8 cellular contexts compared by ENCODE assay signal in genomic region chr14:89618821-89619551, GRCh38.
DNase-seq lines count a peak whose midpoint lies in the region; ATAC-seq and TF ChIP-seq lines count a peak whose summit lies in the region.

No MANE protein-coding gene starts in this region.

- H3K27ac ChIP-seq in KOPT-K1 (ENCODE audit: low read depth, low read length, poor library complexity, severe bottlenecking) (peak overlapping the region; percentile 82), heart right ventricle (peak overlapping the region; percentile 69 to 90 (median 82)), trophoblast cell (ENCODE audit: low read depth, low read length) (peak overlapping the region; percentile 59), aorta (ENCODE audit: low read depth in 1 of 2, low read length in 2 of 2) (peak overlapping the region in 1 of 2 donors; percentile 37)

- H3K79me2 ChIP-seq in trophoblast cell (ENCODE audit: control insufficient read depth, insufficient read depth, low read length, poor library complexity) = peaks cover 5% of the 10 kb centered on the region

- no peak for TF ChIP-seq CTCF in heart right ventricle (IDR thresholded peaks at IDR 0.05)

- intact Hi-C loops in heart right ventricle (cut with DNase I) (loop anchor here in 6 of 10 donors (1.0 to 10.0 kb wide), 8 partner anchors 47 to 577 kb away; partner anchors contain the start of gene FOXN3 (in 5 of the 6)), aorta (cut with DNase I) (loop anchor here (5.0 to 10.0 kb wide), 6 partner anchors 42 to 364 kb away; partner anchors contain the start of gene FOXN3 (in 1 of the 2))

- H3K9ac ChIP-seq in trophoblast cell (ENCODE audit: low read length) = peak overlapping the region; percentile 92

- H2BK120ac ChIP-seq in trophoblast cell (ENCODE audit: insufficient read depth, low read length, poor library complexity) = peak overlapping the region; percentile 93

- peak; percentile 68 for ATAC-seq in GM21737 (IDR thresholded peaks at IDR 0.05; ENCODE audit: unreplicated experiment)
- peak; percentile 89 for ATAC-seq in SK-N-SH treated with all-trans-retinoic acid at 6 μM for 48 hours
- ATAC-seq in heart right ventricle = peak; percentile 75 to 97 (median 90)
- peak; percentile 85 for ATAC-seq in aorta (ENCODE audit: low FRiP score)

- peak overlapping the region; percentile 68 for H3K4me2 ChIP-seq in trophoblast cell (ENCODE audit: low read length)

- peak overlapping the region; percentile 96 for H3K18ac ChIP-seq in trophoblast cell (ENCODE audit: low read length)

- H4K8ac ChIP-seq in trophoblast cell (ENCODE audit: low read depth, low read length) = peak overlapping the region; percentile 89

- peak; percentile 69 for DNase-seq in G401 (ENCODE audit: low spot score)
- peak; percentile 27 for DNase-seq in activated naive CD8-positive, alpha-beta T cell treated with anti-CD3 and anti-CD28 coated beads, Interleukin-2, amount 50 U/mL, for 16 hours (ENCODE audit: low read depth, low spot score)
- DNase-seq in heart right ventricle = peak; percentile 51 to 79
- DNase-seq in trophoblast cell = peak; percentile 60 to 79
- peak; percentile 85 to 91 for DNase-seq in aorta

- H3K36me3 ChIP-seq in KOPT-K1 (ENCODE audit: insufficient read depth, low read length) (no peaks in the 10 kb centered on the region), heart right ventricle (no peaks in the 10 kb centered on the region), trophoblast cell (ENCODE audit: control insufficient read depth in 1 of 2, insufficient read depth in 2 of 2, low read length in 2 of 2) (no peaks in the 10 kb centered on the region), aorta (ENCODE audit: control insufficient read depth in 1 of 2, insufficient read depth in 2 of 2, low read length in 1 of 2) (no peaks in the 10 kb centered on the region)

- H3K9me3 ChIP-seq in KOPT-K1 (ENCODE audit: insufficient read depth, low read length, poor library complexity, severe bottlenecking) (no peaks in the 10 kb centered on the region), heart right ventricle (no peaks in the 10 kb centered on the region), trophoblast cell (ENCODE audit: insufficient read depth, low read depth, low read length) (no peaks in the 10 kb centered on the region), aorta (ENCODE audit: control insufficient read depth, low read length) (no peaks in the 10 kb centered on the region)

- H2BK12ac ChIP-seq in trophoblast cell (ENCODE audit: low read length) = peak overlapping the region; percentile 93

- H3K4ac ChIP-seq in trophoblast cell (ENCODE audit: low read depth, low read length) = peak overlapping the region; percentile 49

- peak overlapping the region; percentile 75 for H2BK5ac ChIP-seq in trophoblast cell (ENCODE audit: low read depth, low read length, poor library complexity)

- H2AK5ac ChIP-seq in trophoblast cell (ENCODE audit: low read length) = no peak overlapping the region

- H4K12ac ChIP-seq in trophoblast cell (ENCODE audit: low read depth, low read length) = peak overlapping the region; percentile 76

- WGBS in heart right ventricle, 2 donors = 0 to 1% methylated on average over 66 of the region's 66 CpGs
- WGBS in trophoblast cell (ENCODE audit: extremely low coverage, insufficient coverage, insufficient read length) = no CpG with 5 or more reads among the region's 66 CpGs
- 0% methylated on average over 52 to 66 of the region's 66 CpGs for WGBS in aorta, 2 donors

- in situ Hi-C loops in G401 (cut with HindIII; ENCODE audit: low sequenced_read_pairs) = no loop called here

- H3K4me3 ChIP-seq in heart right ventricle (peak overlapping the region; percentile 58 to 88 (median 79)), trophoblast cell (ENCODE audit: low read depth, low read length) (peak overlapping the region; percentile 90), aorta (ENCODE audit: low read length in 2 of 2) (peak overlapping the region; percentile 86 to 90)

- H3K79me1 ChIP-seq in trophoblast cell (ENCODE audit: low read length) = peaks cover 5% of the 10 kb centered on the region

- H3K27me3 ChIP-seq in heart right ventricle (no peaks in the 10 kb centered on the region), trophoblast cell (ENCODE audit: insufficient read depth, low read length) (no peaks in the 10 kb centered on the region), aorta (ENCODE audit: control insufficient read depth in 1 of 2, insufficient read depth in 2 of 2, low read length in 1 of 2) (no peaks in the 10 kb centered on the region)

- no peak overlapping the region for H3K23ac ChIP-seq in trophoblast cell (ENCODE audit: low read length)

- H2AFZ ChIP-seq in trophoblast cell (ENCODE audit: insufficient read depth, low read length, poor library complexity) = peak overlapping the region; percentile 50

- H3K14ac ChIP-seq in trophoblast cell (ENCODE audit: low read length) = peak overlapping the region; percentile 95

- H3K4me1 ChIP-seq in heart right ventricle = peaks cover 6 to 54% (median 39%) of the 10 kb centered on the region in 9 donors
- peaks cover 0 to 8% of the 10 kb centered on the region in 2 experiments for H3K4me1 ChIP-seq in trophoblast cell (ENCODE audit: control insufficient read depth in 1 of 2, insufficient read depth in 2 of 2, low read length in 2 of 2)
- peaks cover 0 to 8% of the 10 kb centered on the region in 2 donors for H3K4me1 ChIP-seq in aorta (ENCODE audit: control insufficient read depth in 1 of 2, insufficient read depth in 2 of 2, low read length in 2 of 2)

- H4K91ac ChIP-seq in trophoblast cell (ENCODE audit: low read depth, low read length) = peak overlapping the region; percentile 85

TF ChIP-seq in SK-N-SH treated with all-trans-retinoic acid at 6 μM for 48 hours, 23 proteins besides CTCF, POLR2A, EP300 and RAD21:
- TF ChIP-seq ISL1 (CRISPR knock-in tag; IDR thresholded peaks at IDR 0.05) = no peak
- TF ChIP-seq CSDC2 (CRISPR knock-in tag; IDR thresholded peaks at IDR 0.05) = no peak
- TF ChIP-seq TOX (CRISPR knock-in tag; IDR thresholded peaks at IDR 0.05; ENCODE audit: borderline replicate concordance) = no peak
- TF ChIP-seq ZNF70 (CRISPR knock-in tag; IDR thresholded peaks at IDR 0.05) = no peak
- TF ChIP-seq ZNF565 (CRISPR knock-in tag; conservative IDR thresholded peaks at IDR 0.05; ENCODE audit: low read depth) = no peak
- no peak for TF ChIP-seq ZNF8 (CRISPR knock-in tag; IDR thresholded peaks at IDR 0.05)
- no peak for TF ChIP-seq POU6F1 (CRISPR knock-in tag; IDR thresholded peaks at IDR 0.05; ENCODE audit: borderline replicate concordance, low read depth)
- TF ChIP-seq ESRRG (CRISPR knock-in tag; IDR thresholded peaks at IDR 0.05) = no peak
- no peak for TF ChIP-seq ZFP30 (CRISPR knock-in tag; IDR thresholded peaks at IDR 0.05)
- TF ChIP-seq CREB5 (CRISPR knock-in tag; IDR thresholded peaks at IDR 0.05; ENCODE audit: low read depth) = no peak
- no peak for TF ChIP-seq SNAI2 (CRISPR knock-in tag; IDR thresholded peaks at IDR 0.05)
- no peak for TF ChIP-seq BACH2 (CRISPR knock-in tag; IDR thresholded peaks at IDR 0.05; ENCODE audit: borderline replicate concordance)

Comparison
In these comparisons a context has a peak if more than half of its experiments do, and no peak if none do; other contexts are left out.
1. DNase-seq: peak in every context shown above with its lines; median percentile 88 in aorta; 70 in trophoblast cell; 69 in G401; 65 in heart right ventricle; 27 in activated naive CD8-positive, alpha-beta T cell treated with anti-CD3 and anti-CD28 coated beads, Interleukin-2, amount 50 U/mL, for 16 hours.